In the genomic region with DNA sequence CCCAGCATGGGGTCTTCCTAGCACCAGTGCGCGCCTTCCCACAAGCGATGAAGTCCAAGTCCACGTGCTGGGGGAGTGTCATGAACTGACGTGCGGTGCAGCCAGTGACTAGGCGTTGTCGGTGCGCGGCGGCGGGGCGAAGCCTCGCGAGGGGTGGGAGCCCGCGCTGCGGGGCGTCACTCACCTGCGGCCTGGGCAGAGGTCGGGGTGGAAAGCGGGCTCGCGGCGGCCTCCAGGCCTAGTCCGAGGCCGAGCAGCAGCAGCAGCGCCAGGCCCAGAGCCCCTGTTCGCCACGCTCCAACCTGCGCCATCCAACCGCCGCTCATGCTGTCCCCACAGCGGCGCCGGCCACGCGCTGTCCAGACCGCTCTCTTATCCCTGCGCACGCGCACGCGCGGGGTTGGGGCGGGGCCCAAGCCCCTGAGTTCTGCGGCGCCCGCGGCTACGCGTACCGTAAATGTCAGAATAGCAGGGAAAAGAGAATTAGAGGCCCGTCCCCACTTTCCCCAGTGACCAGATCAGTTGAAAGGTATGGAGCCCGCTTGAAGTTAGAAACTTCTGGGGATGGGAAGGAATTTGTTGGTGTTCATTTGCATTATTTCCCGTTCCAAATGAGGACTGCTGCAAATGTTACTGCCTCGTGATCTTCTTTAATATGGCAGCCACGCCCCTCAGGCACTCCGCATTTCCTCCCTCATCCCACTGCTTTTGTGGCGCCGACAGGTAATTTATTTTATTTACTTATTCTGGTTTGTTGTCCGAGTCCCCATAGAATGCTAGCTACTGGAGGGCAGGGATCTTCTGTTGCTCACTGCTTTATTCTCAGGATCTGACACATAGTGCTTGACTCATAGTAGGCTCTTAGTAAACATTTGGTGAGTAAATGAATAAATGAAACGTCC, we compare ENCODE assay signal across 8 cellular contexts. TPM values are rescaled to one million over a fixed set of nuclear protein-coding genes. Genes with fewer than 3 reads are reported as not detected.
DNase-seq lines count a peak whose midpoint lies in the region; ATAC-seq, FAIRE-seq and TF ChIP-seq lines count a peak whose summit lies in the region.

Gene CD320, minus strand, starts transcription at position 394 of the 902 bp plus-strand sequence. Its CDS starts 68 bp downstream, at position 326.

- dilution Hi-C loops in endothelial cell of umbilical vein (cut with MboI; ENCODE audit: extremely low pct_ligation_motif_present, low sequenced_read_pairs) = no loop called here

- FAIRE-seq in HTR-8/SVneo (lab: Jason Lieb, UNC) (peak; percentile 98), endothelial cell of umbilical vein (lab: Jason Lieb, UNC) (peak; percentile 96)

- intact Hi-C loops in CD4-positive, alpha-beta memory T cell (cut with micrococcal nuclease) = loop anchor here (1.0 to 10.0 kb wide), 3 partner anchors 13 to 1113 kb away; partner anchors contain the start of genes HNRNPM, NDUFA7 and RPS28
- intact Hi-C loops in endothelial cell of umbilical vein (cut with micrococcal nuclease) = loop anchor here (1.0 to 2.0 kb wide), 2 partner anchors 13 to 35 kb away; partner anchors contain the start of genes KANK3, NDUFA7 and RPS28

- H3K4me2 ChIP-seq in endothelial cell of umbilical vein (ENCODE audit: insufficient read depth, low read length) = peak within 1 kb of the TSS; percentile 49

- H3K36me3 ChIP-seq in CD4-positive, alpha-beta memory T cell (ENCODE audit: insufficient read depth, low read length) = peaks cover 6% of the 10 kb centered on the region
- no peaks in the 10 kb centered on the region for H3K36me3 ChIP-seq in endothelial cell of umbilical vein (ENCODE audit: control insufficient read depth in 2 of 2, extremely low read depth in 1 of 2, insufficient read depth in 2 of 2, low read length in 2 of 2)

- H3K27ac ChIP-seq in CD4-positive, alpha-beta memory T cell (ENCODE audit: low read depth, low read length) = peak within 1 kb of the TSS; percentile 74
- peak within 1 kb of the TSS; percentile 69 for H3K27ac ChIP-seq in endothelial cell of umbilical vein (ENCODE audit: insufficient read depth, low read depth, low read length)

- peak; percentile 88 to 90 (median 89) for DNase-seq in CD4-positive, alpha-beta memory T cell
- DNase-seq in HTR-8/SVneo (ENCODE audit: insufficient read length, low spot score) (peak; percentile 92), NOMO-1 treated with dmso at 0.1 percent for 144 hours (lab: John Stamatoyannopoulos, UW; ENCODE audit: unreplicated experiment) (peak; percentile 83), endothelial cell of umbilical vein (ENCODE audit: low read depth, low spot score) (peak; percentile 92), midbrain (lab: John Stamatoyannopoulos, UW) (peak; percentile 89)
- peak; percentile 85 for DNase-seq in activated CD8-positive, alpha-beta memory T cell treated with anti-CD3 and anti-CD28 coated beads, Interleukin-2, amount 50 U/mL, for 4 hours
- DNase-seq in stimulated activated CD8-positive, alpha-beta memory T cell treated with anti-CD3 and anti-CD28 coated beads, Interleukin-15, amount 100 ng/mL, for 4 hours (ENCODE audit: low read depth in 2 of 2) = peak; percentile 68 to 71

- no peaks in the 10 kb centered on the region for H3K27me3 Mint-ChIP-seq in CD4-positive, alpha-beta memory T cell

- POLR2A ChIA-PET in CD4-positive, alpha-beta memory T cell (lab: Charles Lee; ENCODE audit: partially characterized antibody) = interaction anchor here (1.4 to 3.6 kb wide), 3 partner anchors 9 to 36 kb away, joined by 3 to 14 read pairs (median 5); partner anchors contain the start of genes NDUFA7 and RPS28
- POLR2A ChIA-PET in endothelial cell of umbilical vein (lab: Charles Lee) = no interaction called here

- no peak for TF ChIP-seq CTCF in endothelial cell of umbilical vein (IDR thresholded peaks at IDR 0.05; ENCODE audit: extremely low read depth in 1 of 2, insufficient read depth in 1 of 2, low read depth in 1 of 2, low read length in 2 of 2)

- H3K79me2 ChIP-seq in endothelial cell of umbilical vein (ENCODE audit: control insufficient read depth, insufficient read depth, low read length) = peaks cover 11% of the 10 kb centered on the region

- ATAC-seq in GM19463 (IDR thresholded peaks at IDR 0.05; ENCODE audit: unreplicated experiment) = peak; percentile 86

- peak within 1 kb of the TSS; percentile 91 to 95 (median 92) for H3K4me3 Mint-ChIP-seq in CD4-positive, alpha-beta memory T cell

- H2AFZ ChIP-seq in endothelial cell of umbilical vein (ENCODE audit: low read depth, low read length) = peak within 1 kb of the TSS; percentile 64

- H3K36me3 Mint-ChIP-seq in CD4-positive, alpha-beta memory T cell = peaks cover 0 to 21% of the 10 kb centered on the region in 2 donors

- H3K9ac ChIP-seq in endothelial cell of umbilical vein (replicated peaks; ENCODE audit: extremely low read depth, insufficient read depth, low read length) = peak within 1 kb of the TSS; percentile 41

- peaks cover 39% of the 10 kb centered on the region for H3K4me1 ChIP-seq in CD4-positive, alpha-beta memory T cell (ENCODE audit: insufficient read depth, low read length)
- H3K4me1 ChIP-seq in endothelial cell of umbilical vein (ENCODE audit: control insufficient read depth, extremely low read depth, insufficient read depth, low read length) = peaks cover 19% of the 10 kb centered on the region

- peak within 1 kb of the TSS; percentile 89 to 99 (median 96) for H3K27ac Mint-ChIP-seq in CD4-positive, alpha-beta memory T cell

- no TSS peak for BruUV-seq in endothelial cell of umbilical vein (replicated peaks; lab: Mats Ljungman, UMichigan)

- no peaks in the 10 kb centered on the region for H3K9me3 ChIP-seq in CD4-positive, alpha-beta memory T cell (ENCODE audit: control insufficient read depth in 1 of 2, low read length in 2 of 2)
- H3K9me3 ChIP-seq in endothelial cell of umbilical vein (replicated peaks; ENCODE audit: control insufficient read depth, insufficient read depth, low read length) = no peaks in the 10 kb centered on the region

- no peaks in the 10 kb centered on the region for H4K20me1 ChIP-seq in endothelial cell of umbilical vein (replicated peaks; ENCODE audit: control insufficient read depth, extremely low read depth, insufficient read depth, low read length)

- peaks cover 12 to 43% (median 28%) of the 10 kb centered on the region in 4 donors for H3K4me1 Mint-ChIP-seq in CD4-positive, alpha-beta memory T cell

- H3K27me3 ChIP-seq in CD4-positive, alpha-beta memory T cell (ENCODE audit: insufficient read depth, low read length) = no peaks in the 10 kb centered on the region
- H3K27me3 ChIP-seq in endothelial cell of umbilical vein (ENCODE audit: control insufficient read depth in 2 of 2, insufficient read depth in 2 of 2, low read length in 2 of 2) = no peaks in the 10 kb centered on the region

- H3K9me1 ChIP-seq in endothelial cell of umbilical vein (replicated peaks; ENCODE audit: control insufficient read depth, extremely low read depth, insufficient read depth, low read length) = no peaks in the 10 kb centered on the region

- CTCF ChIA-PET in CD4-positive, alpha-beta memory T cell (lab: Charles Lee; ENCODE audit: partially characterized antibody) = interaction anchor here (2.1 kb wide), 1 partner anchor 39 kb away, joined by 7 read pairs; no protein-coding TSS in a partner anchor
- CTCF ChIA-PET in endothelial cell of umbilical vein (lab: Charles Lee) = no interaction called here

- peak; percentile 89 for TF ChIP-seq POLR2A in endothelial cell of umbilical vein (IDR thresholded peaks at IDR 0.05; ENCODE audit: low read depth, low read length)

- H3K9me3 Mint-ChIP-seq in CD4-positive, alpha-beta memory T cell = no peaks in the 10 kb centered on the region

- peak within 1 kb of the TSS; percentile 71 to 97 for H3K4me3 ChIP-seq in CD4-positive, alpha-beta memory T cell (ENCODE audit: low read length in 2 of 2)
- H3K4me3 ChIP-seq in endothelial cell of umbilical vein (replicated peaks in 1 of 3; ENCODE audit: insufficient read depth in 1 of 3, low read depth in 1 of 3, low read length in 3 of 3) = peak within 1 kb of the TSS; percentile 43 to 48 (median 44)

TF ChIP-seq in endothelial cell of umbilical vein, 7 proteins besides CTCF, POLR2A, EP300 and RAD21:
- TF ChIP-seq GATA2 (IDR thresholded peaks at IDR 0.05; ENCODE audit: insufficient read depth, insufficient read length, low read depth, low read length) = no peak
- no peak for TF ChIP-seq JUN (IDR thresholded peaks at IDR 0.05; ENCODE audit: borderline replicate concordance, insufficient read depth, insufficient read length, low read depth)
- peak; percentile 86 for TF ChIP-seq MYC (IDR thresholded peaks at IDR 0.05; ENCODE audit: low read depth, low read length)
- peak; percentile 93 for TF ChIP-seq MAX (IDR thresholded peaks at IDR 0.05; ENCODE audit: insufficient read depth, insufficient read length)
- TF ChIP-seq POLR2AphosphoS5 (IDR thresholded peaks at IDR 0.05; ENCODE audit: insufficient read depth, low read depth, low read length) = peak; percentile 95
- TF ChIP-seq FOS (IDR thresholded peaks at IDR 0.05; ENCODE audit: borderline replicate concordance, insufficient read depth, low read length) = peak; percentile 55
- no peak for TF ChIP-seq EZH2 (IDR thresholded peaks at IDR 0.05; ENCODE audit: borderline replicate concordance, low read depth, low read length, severe bottlenecking)

RNA-seq across cellular contexts. Expression of gene CD320, which starts in this region (rescaled TPM):
- 10 to 100 TPM; 29.6 to 29.7 TPM for total RNA-seq in CD4-positive, alpha-beta memory T cell
- polyA plus RNA-seq in CD4-positive, alpha-beta memory T cell = 10 to 100 TPM; 50.3 to 53.5 TPM
- 84.9 and 86.7 TPM in 2 replicates for total RNA-seq in endothelial cell of umbilical vein
- 190 and 255 TPM in 2 replicates for polyA plus RNA-seq in endothelial cell of umbilical vein
- polyA plus RNA-seq in endothelial cell of umbilical vein (2011; cell fraction: cytosol; rRNA removed) = 119 and 129 TPM in 2 replicates
- 45.1 and 52.5 TPM in 2 replicates for polyA plus RNA-seq in endothelial cell of umbilical vein (2011; cell fraction: nucleus; rRNA removed)
- polyA plus RNA-seq in endothelial cell of umbilical vein (2012) = 52.9 and 57.1 TPM in 2 replicates
- polyA minus RNA-seq in endothelial cell of umbilical vein = 23.9 and 30.9 TPM in 2 replicates
- polyA minus RNA-seq in endothelial cell of umbilical vein (2011; cell fraction: cytosol; rRNA and poly(A)+ RNA removed) = 48.5 TPM
- 7.3 and 9.9 TPM in 2 replicates for polyA minus RNA-seq in endothelial cell of umbilical vein (2011; cell fraction: nucleus; rRNA and poly(A)+ RNA removed)

Comparison
In these comparisons a context has a peak if more than half of its experiments do, and no peak if none do; other contexts are left out.
1. Peak in every context shown above with its lines: DNase-seq, ATAC-seq, H3K4me3 ChIP-seq and H3K27ac ChIP-seq.